8 cellular contexts compared by ENCODE assay signal in the genomic region with DNA sequence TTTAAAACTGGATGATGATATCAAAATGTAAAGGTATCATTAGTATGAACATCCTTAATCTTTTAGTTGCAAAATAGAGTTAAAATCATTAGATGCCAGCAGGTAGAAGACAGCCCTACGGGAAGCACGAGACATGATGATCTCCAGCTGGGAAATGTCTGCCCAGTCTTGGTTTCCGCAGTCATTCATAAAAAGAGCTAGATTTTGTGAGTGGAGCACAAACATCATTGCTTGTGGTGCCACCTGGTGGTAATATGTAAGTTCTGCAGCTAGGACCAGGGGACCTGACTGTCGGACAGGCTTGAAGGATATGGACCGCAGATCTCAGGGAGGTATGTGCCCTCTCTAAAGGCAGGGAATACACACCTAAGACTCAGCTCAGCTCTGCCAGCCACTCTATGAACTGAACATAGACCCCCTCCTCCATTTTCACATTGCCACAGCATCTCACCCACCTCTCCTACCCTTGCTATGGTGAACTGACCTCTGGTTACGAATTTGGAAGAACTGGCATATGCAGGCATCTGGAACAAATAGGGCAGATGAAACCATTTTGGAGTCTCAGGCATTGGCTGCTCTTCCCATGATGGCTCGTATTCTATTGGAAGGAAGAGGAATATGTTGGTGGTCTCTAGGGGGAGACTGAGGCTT. TPM values are rescaled to one million over a fixed set of nuclear protein-coding genes. Genes with fewer than 3 reads are reported as not detected.
DNase-seq lines count a peak whose midpoint lies in the region; ATAC-seq and TF ChIP-seq lines count a peak whose summit lies in the region.

No MANE protein-coding gene starts in this region.

- TF ChIP-seq POLR2A in prostate gland (IDR thresholded peaks at IDR 0.05), result no peak

- H3K36me3 ChIP-seq in heart right ventricle (no peaks in the 10 kb centered on the region), prostate gland (no peaks in the 10 kb centered on the region)

- no peak overlapping the region for H3K4me3 ChIP-seq in heart right ventricle
- H3K4me3 ChIP-seq in prostate gland, result no peak overlapping the region

- H3K9me3 ChIP-seq in heart right ventricle, result no peaks in the 10 kb centered on the region
- no peaks in the 10 kb centered on the region for H3K9me3 ChIP-seq in prostate gland

- H3K27ac ChIP-seq in heart right ventricle, result no peak overlapping the region
- no peak overlapping the region for H3K27ac ChIP-seq in prostate gland

- TF ChIP-seq CTCF in heart right ventricle (IDR thresholded peaks at IDR 0.05) (peak; percentile 68 to 91 (median 85)), prostate gland (IDR thresholded peaks at IDR 0.05) (peak; percentile 85 to 92 (median 90))

- H3K27me3 ChIP-seq in heart right ventricle (peaks cover 0 to 32% (median 15%) of the 10 kb centered on the region in 7 donors), prostate gland (replicated peaks; ENCODE audit: insufficient read depth) (no peaks in the 10 kb centered on the region)

- DNase-seq in CD1c-positive myeloid dendritic cell (ENCODE audit: extremely low spot score) (peak; percentile 87), NCI-H1436 (lab: John Stamatoyannopoulos, UW) (peak; percentile 85), SKM-1 (lab: John Stamatoyannopoulos, UW; ENCODE audit: unreplicated experiment) (peak; percentile 78), amniotic epithelial cell (ENCODE audit: low read depth) (peak; percentile 68), heart right ventricle (peak in 1 of 2 donors; percentile 76), prostate gland (ENCODE audit: low spot score) (peak; percentile 78)

- peaks cover 4 to 29% (median 6%) of the 10 kb centered on the region in 9 donors for H3K4me1 ChIP-seq in heart right ventricle
- no peaks in the 10 kb centered on the region for H3K4me1 ChIP-seq in prostate gland (replicated peaks)

- intact Hi-C loops in heart right ventricle (cut with DNase I), result loop anchor here (1.0 to 10.0 kb wide), 19 partner anchors 45 to 428 kb away; partner anchors contain the start of genes IL20 (in 3 of the 10) and DYRK3 (in 1 of the 10)
- intact Hi-C loops in prostate gland (cut with DNase I), result loop anchor here (2.0 kb wide), 2 partner anchors 178 to 278 kb away; partner anchors contain the start of gene DYRK3

- peak; percentile 46 for ATAC-seq in GM21381 (IDR thresholded peaks at IDR 0.05; ENCODE audit: unreplicated experiment)
- peak; percentile 28 to 82 (median 66) for ATAC-seq in heart right ventricle
- ATAC-seq in GM21360 (IDR thresholded peaks at IDR 0.05; ENCODE audit: unreplicated experiment), result no peak

- 21 to 22% methylated on average over 7 of the region's 7 CpGs for WGBS in heart right ventricle, 2 donors
- WGBS in prostate gland, result 20% methylated on average over 7 of the region's 7 CpGs

RNA-seq across cellular contexts. Expression of gene FCMR, which starts 9.2 kb away (rescaled TPM):
- 10 to 100 TPM in 1 of 10 donors, 1 to 10 TPM in 9; 1.3 to 13.4 (median 3.7) TPM for total RNA-seq in heart right ventricle
- polyA plus RNA-seq in heart right ventricle, result 1 to 10 TPM in 1 of 2 donors, under 1 TPM in 1; 0.37 to 2.8 TPM
- total RNA-seq in prostate gland, result 1 to 10 TPM; 1.7 to 2.2 TPM

RNA-seq across cellular contexts. Expression of gene IL24, which starts 15.3 kb away (rescaled TPM):
- total RNA-seq in heart right ventricle (not detected), prostate gland (not detected)
- polyA plus RNA-seq in heart right ventricle, result under 1 TPM in 1 of 2 donors, not detected in 1; 0.26 TPM

RNA-seq across cellular contexts. Expression of gene PIGR, which starts 33.7 kb away (rescaled TPM):
- under 1 TPM in 2 of 10 donors, not detected in 8; 0.10 to 0.11 TPM for total RNA-seq in heart right ventricle
- under 1 TPM in 1 of 2 donors, not detected in 1; 0.01 TPM for polyA plus RNA-seq in heart right ventricle
- 10 to 100 TPM in 1 of 2 donors, 1 to 10 TPM in 1; 1.9 to 91.7 TPM for total RNA-seq in prostate gland

RNA-seq across cellular contexts. Expression of gene IL20, which starts 47.1 kb away (rescaled TPM):
- total RNA-seq in heart right ventricle (not detected), prostate gland (not detected)
- polyA plus RNA-seq in heart right ventricle, result not detected

RNA-seq across cellular contexts. Expression of gene FCAMR, which starts 57.7 kb away (rescaled TPM):
- total RNA-seq in heart right ventricle (not detected), prostate gland (1 to 10 TPM in 1 of 2 donors, not detected in 1; 2.3 TPM)
- polyA plus RNA-seq in heart right ventricle, result not detected
